ENCODE assay signal across 1 cellular context in the genomic region with DNA sequence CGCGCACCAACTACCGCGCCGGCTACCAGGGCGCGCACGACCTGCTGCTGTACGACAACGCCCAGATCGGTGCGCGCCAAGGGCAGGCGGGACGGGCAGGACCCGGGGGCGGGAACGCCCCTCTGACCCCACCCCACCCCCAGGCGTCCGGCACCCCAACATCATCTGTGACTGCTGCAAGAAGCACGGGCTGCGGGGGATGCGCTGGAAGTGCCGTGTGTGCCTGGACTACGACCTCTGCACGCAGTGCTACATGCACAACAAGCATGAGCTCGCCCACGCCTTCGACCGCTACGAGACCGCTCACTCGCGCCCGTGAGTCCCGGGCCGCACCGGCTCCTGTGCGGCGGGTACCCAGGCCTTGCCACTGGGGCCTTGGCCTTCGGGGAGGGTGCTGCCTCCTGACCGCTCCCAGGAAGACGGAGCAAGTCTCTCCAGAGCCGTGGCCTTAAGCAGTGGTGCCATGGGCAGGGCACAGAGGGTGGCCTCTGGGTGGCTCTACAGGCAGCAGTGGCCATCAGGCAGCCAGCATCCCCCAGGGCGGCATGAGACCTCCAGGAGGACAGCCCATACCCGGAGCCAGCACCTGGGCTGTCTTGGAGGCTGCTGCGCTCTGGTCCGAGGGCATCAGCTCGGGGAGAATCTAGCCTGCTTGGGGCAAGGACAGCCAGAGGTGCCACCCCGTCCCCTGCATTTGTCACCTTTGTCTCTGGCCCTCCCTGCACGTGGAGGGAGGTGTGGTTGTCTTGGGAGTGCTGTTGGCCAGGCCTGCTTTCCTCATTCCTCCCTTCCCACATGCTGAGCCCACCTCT.
A peak's percentile ranks its signal among the peaks of the same experiment; 100 is the strongest.
TF ChIP-seq lines count a peak whose summit lies in the region.

No MANE protein-coding gene starts in this region.

TF ChIP-seq in K562, 482 proteins besides CTCF, POLR2A, EP300 and RAD21:
- TF ChIP-seq, protein P1, sequence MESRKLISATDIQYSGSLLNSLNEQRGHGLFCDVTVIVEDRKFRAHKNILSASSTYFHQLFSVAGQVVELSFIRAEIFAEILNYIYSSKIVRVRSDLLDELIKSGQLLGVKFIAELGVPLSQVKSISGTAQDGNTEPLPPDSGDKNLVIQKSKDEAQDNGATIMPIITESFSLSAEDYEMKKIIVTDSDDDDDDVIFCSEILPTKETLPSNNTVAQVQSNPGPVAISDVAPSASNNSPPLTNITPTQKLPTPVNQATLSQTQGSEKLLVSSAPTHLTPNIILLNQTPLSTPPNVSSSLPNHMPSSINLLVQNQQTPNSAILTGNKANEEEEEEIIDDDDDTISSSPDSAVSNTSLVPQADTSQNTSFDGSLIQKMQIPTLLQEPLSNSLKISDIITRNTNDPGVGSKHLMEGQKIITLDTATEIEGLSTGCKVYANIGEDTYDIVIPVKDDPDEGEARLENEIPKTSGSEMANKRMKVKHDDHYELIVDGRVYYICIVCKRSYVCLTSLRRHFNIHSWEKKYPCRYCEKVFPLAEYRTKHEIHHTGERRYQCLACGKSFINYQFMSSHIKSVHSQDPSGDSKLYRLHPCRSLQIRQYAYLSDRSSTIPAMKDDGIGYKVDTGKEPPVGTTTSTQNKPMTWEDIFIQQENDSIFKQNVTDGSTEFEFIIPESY (CRISPR knock-in tag; IDR thresholded peaks at IDR 0.05) = peak; percentile 83
- TF ChIP-seq, protein P2, sequence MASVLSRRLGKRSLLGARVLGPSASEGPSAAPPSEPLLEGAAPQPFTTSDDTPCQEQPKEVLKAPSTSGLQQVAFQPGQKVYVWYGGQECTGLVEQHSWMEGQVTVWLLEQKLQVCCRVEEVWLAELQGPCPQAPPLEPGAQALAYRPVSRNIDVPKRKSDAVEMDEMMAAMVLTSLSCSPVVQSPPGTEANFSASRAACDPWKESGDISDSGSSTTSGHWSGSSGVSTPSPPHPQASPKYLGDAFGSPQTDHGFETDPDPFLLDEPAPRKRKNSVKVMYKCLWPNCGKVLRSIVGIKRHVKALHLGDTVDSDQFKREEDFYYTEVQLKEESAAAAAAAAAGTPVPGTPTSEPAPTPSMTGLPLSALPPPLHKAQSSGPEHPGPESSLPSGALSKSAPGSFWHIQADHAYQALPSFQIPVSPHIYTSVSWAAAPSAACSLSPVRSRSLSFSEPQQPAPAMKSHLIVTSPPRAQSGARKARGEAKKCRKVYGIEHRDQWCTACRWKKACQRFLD (CRISPR knock-in tag; IDR thresholded peaks at IDR 0.05) = no peak
- TF ChIP-seq SIRT6 (IDR thresholded peaks at IDR 0.05; ENCODE audit: low read depth, low read length) (no peak), FOXK1 (CRISPR knock-in tag; IDR thresholded peaks at IDR 0.05; ENCODE audit: borderline replicate concordance) (no peak), HNRNPLL (IDR thresholded peaks at IDR 0.05; ENCODE audit: low read depth, low read length, poor library complexity, severe bottlenecking) (no peak), ARNT (IDR thresholded peaks at IDR 0.05) (no peak)
TF ChIP-seq in K562: peak in this region for 1.
